10 cellular contexts compared by ENCODE assay signal in genomic region chr22:40180403-40180802, GRCh38. TPM values are rescaled to one million over a fixed set of nuclear protein-coding genes. Genes with fewer than 3 reads are reported as not detected.
DNase-seq lines count a peak whose midpoint lies in the region; ATAC-seq and TF ChIP-seq lines count a peak whose summit lies in the region.
"Had no signal": no experiment of that assay in that cellular context is flagged by ENCODE, and none has a peak within 500 bp of the region (broad histone marks: within the 10 kb centered on the region; RNA-seq: fewer than 3 reads in every experiment).

No MANE protein-coding gene starts in this region.

- peaks cover 20% of the 10 kb centered on the region for H3K36me3 Mint-ChIP-seq in activated T-cell treated with anti-CD3 and anti-CD28 coated beads, Interleukin-2, amount 50 U/mL, for 24 hours (ENCODE audit: low read depth)
- peaks cover 6% of the 10 kb centered on the region for H3K36me3 Mint-ChIP-seq in activated CD4-positive, alpha-beta memory T cell treated with anti-CD3 and anti-CD28 coated beads for 36 hours

- H3K9me3 Mint-ChIP-seq in activated T-cell treated with anti-CD3 and anti-CD28 coated beads, Interleukin-2, amount 50 U/mL, for 24 hours: no peaks in the 10 kb centered on the region
- H3K9me3 Mint-ChIP-seq in activated CD4-positive, alpha-beta memory T cell treated with anti-CD3 and anti-CD28 coated beads for 36 hours: no peaks in the 10 kb centered on the region
- no peaks in the 10 kb centered on the region for H3K9me3 Mint-ChIP-seq in stimulated activated naive CD8-positive, alpha-beta T cell treated with anti-CD3 and anti-CD28 coated beads, Interleukin-15, amount 100 ng/mL, for 72 hours

- peaks cover 74% of the 10 kb centered on the region for H3K4me1 Mint-ChIP-seq in activated T-cell treated with anti-CD3 and anti-CD28 coated beads, Interleukin-2, amount 50 U/mL, for 24 hours (ENCODE audit: low read depth)
- peaks cover 68% of the 10 kb centered on the region for H3K4me1 Mint-ChIP-seq in activated CD4-positive, alpha-beta memory T cell treated with anti-CD3 and anti-CD28 coated beads for 36 hours (ENCODE audit: low read depth)
- H3K4me1 Mint-ChIP-seq in stimulated activated naive CD8-positive, alpha-beta T cell treated with anti-CD3 and anti-CD28 coated beads, Interleukin-15, amount 100 ng/mL, for 72 hours: peaks cover 78% of the 10 kb centered on the region

- no peak for DNase-seq in activated T-cell treated with anti-CD3 and anti-CD28 coated beads, Interleukin-2, amount 50 U/mL, for 24 hours
- DNase-seq in activated T-cell treated with anti-CD3 and anti-CD28 coated beads for 4 hours: no peak
- DNase-seq in activated CD4-positive, alpha-beta memory T cell treated with anti-CD3 and anti-CD28 coated beads for 36 hours: no peak
- DNase-seq in foreskin fibroblast: peak in 1 of 2 donors; percentile 63
- DNase-seq in stimulated activated naive CD8-positive, alpha-beta T cell treated with anti-CD3 and anti-CD28 coated beads, Interleukin-15, amount 100 ng/mL, for 72 hours: no peak
- DNase-seq in activated gamma-delta T cell treated with Interleukin-2 at 50 U/mL for 16 hours: no peak
- DNase-seq in NCI-H1105 (lab: John Stamatoyannopoulos, UW): no peak
- DNase-seq: activated CD8-positive, alpha-beta memory T cell treated with anti-CD3 and anti-CD28 coated beads, Interleukin-2, amount 50 U/mL, for 4 hours; NCI-H526 had no signal

- peak overlapping the region; percentile 82 for H3K27ac Mint-ChIP-seq in activated T-cell treated with anti-CD3 and anti-CD28 coated beads, Interleukin-2, amount 50 U/mL, for 24 hours
- peak overlapping the region; percentile 63 for H3K27ac Mint-ChIP-seq in activated CD4-positive, alpha-beta memory T cell treated with anti-CD3 and anti-CD28 coated beads for 36 hours
- peak overlapping the region in 1 of 2 donors; percentile 57 for H3K27ac Mint-ChIP-seq in stimulated activated naive CD8-positive, alpha-beta T cell treated with anti-CD3 and anti-CD28 coated beads, Interleukin-15, amount 100 ng/mL, for 72 hours

- CTCF ChIA-PET in activated CD4-positive, alpha-beta memory T cell treated with anti-CD3 and anti-CD28 coated beads for 36 hours (lab: Charles Lee): interaction anchor here (1.0 to 2.0 kb wide), 5 partner anchors 8 to 168 kb away, joined by 3 to 10 read pairs (median 4); partner anchors contain the start of gene ADSL

- POLR2A ChIA-PET in activated CD4-positive, alpha-beta memory T cell treated with anti-CD3 and anti-CD28 coated beads for 36 hours (lab: Charles Lee): interaction anchor here (1.0 to 4.6 kb wide), 4 partner anchors 16 to 125 kb away, joined by 3 to 32 read pairs (median 4); no protein-coding TSS in a partner anchor

- intact Hi-C loops in activated CD4-positive, alpha-beta memory T cell treated with anti-CD3 and anti-CD28 coated beads for 36 hours (cut with micrococcal nuclease): no loop called here

- ATAC-seq in stimulated activated naive CD8-positive, alpha-beta T cell treated with anti-CD3 and anti-CD28 coated beads, Interleukin-15, amount 100 ng/mL, for 72 hours: no peak
- no peak for ATAC-seq in HG02885 (IDR thresholded peaks at IDR 0.05; ENCODE audit: poor library complexity, unreplicated experiment)

- no peak for TF ChIP-seq CTCF in foreskin fibroblast (IDR thresholded peaks at IDR 0.05; ENCODE audit: low read depth, low read length)

- H3K27me3 Mint-ChIP-seq in activated T-cell treated with anti-CD3 and anti-CD28 coated beads, Interleukin-2, amount 50 U/mL, for 24 hours: no peaks in the 10 kb centered on the region
- no peaks in the 10 kb centered on the region for H3K27me3 Mint-ChIP-seq in activated CD4-positive, alpha-beta memory T cell treated with anti-CD3 and anti-CD28 coated beads for 36 hours
- H3K27me3 Mint-ChIP-seq in stimulated activated naive CD8-positive, alpha-beta T cell treated with anti-CD3 and anti-CD28 coated beads, Interleukin-15, amount 100 ng/mL, for 72 hours: no peaks in the 10 kb centered on the region

- peak overlapping the region; percentile 66 to 80 for H3K4me3 ChIP-seq in foreskin fibroblast (ENCODE audit: low read depth in 1 of 2, low read length in 2 of 2)

- peak overlapping the region; percentile 88 for H3K4me3 Mint-ChIP-seq in activated T-cell treated with anti-CD3 and anti-CD28 coated beads, Interleukin-2, amount 50 U/mL, for 24 hours
- peak overlapping the region; percentile 28 for H3K4me3 Mint-ChIP-seq in activated CD4-positive, alpha-beta memory T cell treated with anti-CD3 and anti-CD28 coated beads for 36 hours
- H3K4me3 Mint-ChIP-seq in stimulated activated naive CD8-positive, alpha-beta T cell treated with anti-CD3 and anti-CD28 coated beads, Interleukin-15, amount 100 ng/mL, for 72 hours: peak overlapping the region; percentile 68 to 93

RNA-seq across cellular contexts. Expression of gene TNRC6B, which starts 2.7 kb away (rescaled TPM):
- 10 to 100 TPM; 34.9 to 38.8 TPM for total RNA-seq in activated CD4-positive, alpha-beta memory T cell treated with anti-CD3 and anti-CD28 coated beads for 36 hours

Comparison
In these comparisons a context has a peak if more than half of its experiments do, and no peak if none do; other contexts are left out.
1. H3K4me3 Mint-ChIP-seq: peak in every context shown above with its lines; median percentile 88 in activated T-cell treated with anti-CD3 and anti-CD28 coated beads, Interleukin-2, amount 50 U/mL, for 24 hours; 80 in stimulated activated naive CD8-positive, alpha-beta T cell treated with anti-CD3 and anti-CD28 coated beads, Interleukin-15, amount 100 ng/mL, for 72 hours; 28 in activated CD4-positive, alpha-beta memory T cell treated with anti-CD3 and anti-CD28 coated beads for 36 hours.